In the genomic region with DNA sequence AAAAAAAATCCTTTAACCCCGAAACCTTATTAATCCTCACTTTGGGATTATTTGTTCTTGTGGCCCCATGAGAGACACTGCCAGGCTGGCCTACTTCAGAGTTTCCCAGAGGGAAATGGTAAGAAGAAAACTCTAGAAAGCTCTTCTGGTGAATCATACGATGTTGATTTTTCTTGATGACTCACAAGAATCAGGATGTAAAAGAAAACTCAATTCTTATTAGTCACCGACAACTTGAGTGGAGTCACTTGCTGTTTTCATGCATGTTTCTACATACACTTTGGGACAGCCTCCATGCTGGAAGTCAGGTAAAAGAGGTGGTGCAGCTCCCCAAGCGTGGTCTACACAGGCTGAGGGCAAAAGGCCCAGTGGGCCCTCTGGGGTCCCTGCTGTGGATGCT, we compare ENCODE assay signal across 1 cellular context.
TF ChIP-seq lines count a peak whose summit lies in the region.

No MANE protein-coding gene starts in this region.

TF ChIP-seq in WTC11, 78 proteins besides CTCF, POLR2A, EP300 and RAD21 (continued from another document):
- TF ChIP-seq, protein P1, sequence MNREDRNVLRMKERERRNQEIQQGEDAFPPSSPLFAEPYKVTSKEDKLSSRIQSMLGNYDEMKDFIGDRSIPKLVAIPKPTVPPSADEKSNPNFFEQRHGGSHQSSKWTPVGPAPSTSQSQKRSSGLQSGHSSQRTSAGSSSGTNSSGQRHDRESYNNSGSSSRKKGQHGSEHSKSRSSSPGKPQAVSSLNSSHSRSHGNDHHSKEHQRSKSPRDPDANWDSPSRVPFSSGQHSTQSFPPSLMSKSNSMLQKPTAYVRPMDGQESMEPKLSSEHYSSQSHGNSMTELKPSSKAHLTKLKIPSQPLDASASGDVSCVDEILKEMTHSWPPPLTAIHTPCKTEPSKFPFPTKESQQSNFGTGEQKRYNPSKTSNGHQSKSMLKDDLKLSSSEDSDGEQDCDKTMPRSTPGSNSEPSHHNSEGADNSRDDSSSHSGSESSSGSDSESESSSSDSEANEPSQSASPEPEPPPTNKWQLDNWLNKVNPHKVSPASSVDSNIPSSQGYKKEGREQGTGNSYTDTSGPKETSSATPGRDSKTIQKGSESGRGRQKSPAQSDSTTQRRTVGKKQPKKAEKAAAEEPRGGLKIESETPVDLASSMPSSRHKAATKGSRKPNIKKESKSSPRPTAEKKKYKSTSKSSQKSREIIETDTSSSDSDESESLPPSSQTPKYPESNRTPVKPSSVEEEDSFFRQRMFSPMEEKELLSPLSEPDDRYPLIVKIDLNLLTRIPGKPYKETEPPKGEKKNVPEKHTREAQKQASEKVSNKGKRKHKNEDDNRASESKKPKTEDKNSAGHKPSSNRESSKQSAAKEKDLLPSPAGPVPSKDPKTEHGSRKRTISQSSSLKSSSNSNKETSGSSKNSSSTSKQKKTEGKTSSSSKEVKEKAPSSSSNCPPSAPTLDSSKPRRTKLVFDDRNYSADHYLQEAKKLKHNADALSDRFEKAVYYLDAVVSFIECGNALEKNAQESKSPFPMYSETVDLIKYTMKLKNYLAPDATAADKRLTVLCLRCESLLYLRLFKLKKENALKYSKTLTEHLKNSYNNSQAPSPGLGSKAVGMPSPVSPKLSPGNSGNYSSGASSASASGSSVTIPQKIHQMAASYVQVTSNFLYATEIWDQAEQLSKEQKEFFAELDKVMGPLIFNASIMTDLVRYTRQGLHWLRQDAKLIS (CRISPR knock-in tag; IDR thresholded peaks at IDR 0.05; ENCODE audit: borderline replicate concordance) = no peak
- TF ChIP-seq PRRX2 (CRISPR knock-in tag; IDR thresholded peaks at IDR 0.05) (no peak), TEAD1 (CRISPR knock-in tag; IDR thresholded peaks at IDR 0.05) (no peak), CREM (CRISPR knock-in tag; IDR thresholded peaks at IDR 0.05) (no peak), ZNF219 (CRISPR knock-in tag; IDR thresholded peaks at IDR 0.05; ENCODE audit: borderline replicate concordance) (no peak), NR2C2 (CRISPR knock-in tag; IDR thresholded peaks at IDR 0.05) (no peak), ZNF317 (CRISPR knock-in tag; IDR thresholded peaks at IDR 0.05; ENCODE audit: borderline replicate concordance, low read depth) (no peak), TEAD4 (CRISPR knock-in tag; IDR thresholded peaks at IDR 0.05) (no peak)
- TF ChIP-seq, protein P2, sequence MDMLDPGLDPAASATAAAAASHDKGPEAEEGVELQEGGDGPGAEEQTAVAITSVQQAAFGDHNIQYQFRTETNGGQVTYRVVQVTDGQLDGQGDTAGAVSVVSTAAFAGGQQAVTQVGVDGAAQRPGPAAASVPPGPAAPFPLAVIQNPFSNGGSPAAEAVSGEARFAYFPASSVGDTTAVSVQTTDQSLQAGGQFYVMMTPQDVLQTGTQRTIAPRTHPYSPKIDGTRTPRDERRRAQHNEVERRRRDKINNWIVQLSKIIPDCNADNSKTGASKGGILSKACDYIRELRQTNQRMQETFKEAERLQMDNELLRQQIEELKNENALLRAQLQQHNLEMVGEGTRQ (CRISPR knock-in tag; IDR thresholded peaks at IDR 0.05) = no peak
